8 cellular contexts compared by ENCODE assay signal in the genomic region with DNA sequence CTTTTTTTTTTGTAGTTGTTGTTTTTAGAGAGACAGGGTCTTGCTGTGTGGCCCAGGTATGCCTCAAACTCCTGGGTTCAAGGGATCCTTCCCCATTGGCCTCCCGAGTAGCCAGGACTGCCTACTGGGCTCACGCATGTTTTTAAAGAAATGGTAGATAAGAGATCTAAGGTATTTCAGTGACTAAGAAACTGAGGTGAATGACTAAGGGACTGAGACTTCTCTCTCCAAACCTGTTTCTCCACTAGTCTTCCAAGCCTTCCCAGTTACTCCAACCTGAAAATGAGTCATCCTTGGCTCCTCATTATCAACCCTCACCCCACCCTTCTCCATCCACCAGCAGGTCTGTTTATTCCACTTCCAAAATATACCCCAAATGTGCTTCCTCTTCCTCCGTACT. TPM values are rescaled to one million over a fixed set of nuclear protein-coding genes. Genes with fewer than 3 reads are reported as not detected.
A peak's percentile ranks its signal among the peaks of the same experiment; 100 is the strongest.
DNase-seq lines count a peak whose midpoint lies in the region; ATAC-seq, FAIRE-seq and TF ChIP-seq lines count a peak whose summit lies in the region.
"Not testable (repeated sequence)": the region's sequence is repeated elsewhere in the genome, so short reads cannot be mapped to it uniquely, and the experiment has no call there.
"Had no signal": no experiment of that assay in that cellular context is flagged by ENCODE, and none has a peak within 500 bp of the region (broad histone marks: within the 10 kb centered on the region; RNA-seq: fewer than 3 reads in every experiment).

No MANE protein-coding gene starts in this region.

- not testable (repeated sequence) for H3K36me3 Mint-ChIP-seq in HFFc6 (ENCODE audit: low read depth)
- H3K36me3 Mint-ChIP-seq in WTC11: peaks cover 11% of the 10 kb centered on the region

- BruUV-seq in PC-9 (replicated peaks; lab: Mats Ljungman, UMichigan): not testable (repeated sequence)

- H3K4me1 Mint-ChIP-seq in HFFc6 (ENCODE audit: low read depth): peaks cover 27% of the 10 kb centered on the region
- H3K4me1 Mint-ChIP-seq in WTC11: peaks cover 36% of the 10 kb centered on the region

- ATAC-seq in WTC11: not testable (repeated sequence)

- H3K27ac Mint-ChIP-seq in HFFc6: not testable (repeated sequence)
- peak overlapping the region; percentile 74 for H3K27ac Mint-ChIP-seq in WTC11

- not testable (repeated sequence) for H3K18ac ChIP-seq in trophoblast cell (ENCODE audit: low read length)

- CTCF ChIA-PET in PC-9 (lab: Charles Lee); WTC11 (lab: Charles Lee): not testable (repeated sequence)

- intact Hi-C loops in PC-9 (cut with micrococcal nuclease; ENCODE audit: unreplicated experiment): not testable (repeated sequence)

- not testable (repeated sequence) for H4K20me1 ChIP-seq in PC-9 (ENCODE audit: insufficient read depth); hepatocyte (ENCODE audit: insufficient read depth, poor library complexity, severe bottlenecking)

- H3K4me1 ChIP-seq in PC-9 (replicated peaks; ENCODE audit: insufficient read depth): peaks cover 43% of the 10 kb centered on the region
- not testable (repeated sequence) for H3K4me1 ChIP-seq in hepatocyte (ENCODE audit: insufficient read depth); trophoblast cell (ENCODE audit: control insufficient read depth in 1 of 2, insufficient read depth in 2 of 2, low read length in 2 of 2)

- not testable (repeated sequence) for FAIRE-seq in bronchial epithelial cell (lab: Jason Lieb, UNC)

- not testable (repeated sequence) for H3K79me2 ChIP-seq in PC-9 (ENCODE audit: low read depth); hepatocyte; trophoblast cell (ENCODE audit: control insufficient read depth, insufficient read depth, low read length, poor library complexity)

- H3K27me3 ChIP-seq in PC-9 (ENCODE audit: insufficient read depth, low read depth); bronchial epithelial cell (ENCODE audit: control insufficient read depth, insufficient read depth, low read length); hepatocyte; trophoblast cell (ENCODE audit: insufficient read depth, low read length): not testable (repeated sequence)

- not testable (repeated sequence) for H4K12ac ChIP-seq in trophoblast cell (ENCODE audit: low read depth, low read length)

- H3K36me3 ChIP-seq in PC-9 (ENCODE audit: low read depth); bronchial epithelial cell (ENCODE audit: control insufficient read depth, insufficient read depth, low read length); hepatocyte (replicated peaks; ENCODE audit: insufficient read depth, low read depth); trophoblast cell (ENCODE audit: control insufficient read depth in 1 of 2, insufficient read depth in 2 of 2, low read length in 2 of 2): not testable (repeated sequence)

- H3K9me2 ChIP-seq in PC-9 (ENCODE audit: insufficient read depth); hepatocyte (replicated peaks; ENCODE audit: insufficient read depth): not testable (repeated sequence)

- H3K27ac ChIP-seq in PC-9 (peak overlapping the region; percentile 71), hepatocyte (peak overlapping the region; percentile 82), trophoblast cell (ENCODE audit: low read depth, low read length) (peak overlapping the region; percentile 83)

- H3K4me3 Mint-ChIP-seq in HFFc6, WTC11: not testable (repeated sequence)

- H3K79me1 ChIP-seq in trophoblast cell (ENCODE audit: low read length): not testable (repeated sequence)

- H3K4ac ChIP-seq in trophoblast cell (ENCODE audit: low read depth, low read length): not testable (repeated sequence)

- peak overlapping the region; percentile 72 for H3K4me2 ChIP-seq in PC-9
- not testable (repeated sequence) for H3K4me2 ChIP-seq in hepatocyte
- H3K4me2 ChIP-seq in trophoblast cell (ENCODE audit: low read length): peak overlapping the region; percentile 27

- H3K9me3 ChIP-seq in PC-9 (ENCODE audit: insufficient read depth, low read depth); hepatocyte (ENCODE audit: low read depth); trophoblast cell (ENCODE audit: insufficient read depth, low read depth, low read length): not testable (repeated sequence)

- H3K23ac ChIP-seq in trophoblast cell (ENCODE audit: low read length): not testable (repeated sequence)

- H4K91ac ChIP-seq in trophoblast cell (ENCODE audit: low read depth, low read length): peak overlapping the region; percentile 80

- not testable (repeated sequence) for H2AK5ac ChIP-seq in trophoblast cell (ENCODE audit: low read length)

- WGBS in hepatocyte (ENCODE audit: low lambda C conversion rate, missing lambda C conversion rate): 41% methylated on average over 3 of the region's 3 CpGs
- no CpG with 5 or more reads among the region's 3 CpGs for WGBS in trophoblast cell (ENCODE audit: extremely low coverage, insufficient coverage, insufficient read length)

- POLR2A ChIA-PET in PC-9 (lab: Charles Lee; ENCODE audit: unreplicated experiment); WTC11 (lab: Charles Lee): not testable (repeated sequence)

- H2BK12ac ChIP-seq in trophoblast cell (ENCODE audit: low read length): not testable (repeated sequence)

- H3K9me3 Mint-ChIP-seq in HFFc6: not testable (repeated sequence)
- H3K9me3 Mint-ChIP-seq in WTC11: peaks cover 12% of the 10 kb centered on the region

- H3K27me3 Mint-ChIP-seq in HFFc6 (ENCODE audit: insufficient read depth): not testable (repeated sequence)
- H3K27me3 Mint-ChIP-seq in WTC11 (ENCODE audit: low read depth): peaks cover 23% of the 10 kb centered on the region

- H3K9ac ChIP-seq in trophoblast cell (ENCODE audit: low read length): not testable (repeated sequence)

- H3F3A ChIP-seq in PC-9 (ENCODE audit: insufficient read depth, low read depth): not testable (repeated sequence)

- peak overlapping the region; percentile 18; the same call in 1 of the 2 replicates for H3K4me3 ChIP-seq in PC-9
- H3K4me3 ChIP-seq in bronchial epithelial cell (ENCODE audit: low read depth, low read length); hepatocyte; trophoblast cell (ENCODE audit: low read depth, low read length): not testable (repeated sequence)

- H4K8ac ChIP-seq in trophoblast cell (ENCODE audit: low read depth, low read length): not testable (repeated sequence)

- not testable (repeated sequence) for H3K14ac ChIP-seq in trophoblast cell (ENCODE audit: low read length)

- H2BK120ac ChIP-seq in trophoblast cell (ENCODE audit: insufficient read depth, low read length, poor library complexity): not testable (repeated sequence)

- TF ChIP-seq CTCF in HFFc6 (IDR thresholded peaks at IDR 0.05); PC-9 (conservative IDR thresholded peaks at IDR 0.05); WTC11 (IDR thresholded peaks at IDR 0.05); bronchial epithelial cell (IDR thresholded peaks at IDR 0.05; ENCODE audit: insufficient read depth, low read length, severe bottlenecking); hepatocyte (IDR thresholded peaks at IDR 0.05; ENCODE audit: poor library complexity): not testable (repeated sequence)

- DNase-seq in Caki2 (ENCODE audit: low read depth): peak; percentile 74
- DNase-seq in HFFc6: peak; percentile 43
- DNase-seq in PC-9: peak; percentile 52 to 81
- not testable (repeated sequence) for DNase-seq in WTC11 (ENCODE audit: low spot score); hepatocyte (ENCODE audit: low spot score)
- peak; percentile 83 for DNase-seq in bronchial epithelial cell (ENCODE audit: low read depth)
- DNase-seq in trophoblast cell: peak; percentile 45 to 78

- not testable (repeated sequence) for H2AFZ ChIP-seq in PC-9; hepatocyte; trophoblast cell (ENCODE audit: insufficient read depth, low read length, poor library complexity)

- in situ Hi-C loops in Caki2 (cut with HindIII; ENCODE audit: low pct_unique_long_range_greater_than_20kb, low sequenced_read_pairs): not testable (repeated sequence)

- H2BK5ac ChIP-seq in trophoblast cell (ENCODE audit: low read depth, low read length, poor library complexity): not testable (repeated sequence)

RNA-seq across cellular contexts. Expression of a gene that starts 4.6 kb away (rescaled TPM):
- total RNA-seq in Caki2 (2014; rRNA removed; shearing (Covaris generic); ENCODE audit: low replicate concordance): 6.8 and 8.5 TPM in 2 replicates
- total RNA-seq in HFFc6 (2021; fragmentation: NEBNext Ultra II Directional; extraction: Animal tissue kit (Norgen Biotek cat#: 25700)): 1 to 10 TPM in 2 of 6 experiments, under 1 TPM in 4; 0.50 to 1.4 (median 0.88) TPM
- total RNA-seq in PC-9 (2021): 21.4 and 24.7 TPM in 2 replicates
- total RNA-seq in WTC11 (2021): 1.8 to 3.4 TPM (median 2.8 TPM) in 3 replicates
- 2.1 and 5.2 TPM in 2 replicates for total RNA-seq in bronchial epithelial cell
- 0.88 and 6.0 TPM in 2 replicates for total RNA-seq in hepatocyte
- 2.9 and 5.5 TPM in 2 replicates for polyA plus RNA-seq in hepatocyte
- polyA plus RNA-seq in trophoblast cell (2013): 12.6 and 13.7 TPM in 2 replicates
- polyA plus RNA-seq: CD8-positive, alpha-beta memory T cell had no signal

RNA-seq across cellular contexts. Expression of a gene that starts 19.9 kb away (rescaled TPM):
- total RNA-seq in Caki2 (2014; rRNA removed; shearing (Covaris generic); ENCODE audit: low replicate concordance): 45.3 and 48.9 TPM in 2 replicates
- total RNA-seq in HFFc6 (2021; fragmentation: NEBNext Ultra II Directional; extraction: Animal tissue kit (Norgen Biotek cat#: 25700)): 10 to 100 TPM; 18.6 to 22.4 (median 20.8) TPM
- 50.4 and 51.0 TPM in 2 replicates for total RNA-seq in PC-9 (2021)
- 22.7 to 28.0 TPM (median 25.6 TPM) in 3 replicates for total RNA-seq in WTC11 (2021)
- total RNA-seq in bronchial epithelial cell: 34.4 and 37.6 TPM in 2 replicates
- total RNA-seq in hepatocyte: 47.1 and 50.8 TPM in 2 replicates
- 35.8 and 40.6 TPM in 2 replicates for polyA plus RNA-seq in hepatocyte
- 50.0 and 50.2 TPM in 2 replicates for polyA plus RNA-seq in trophoblast cell (2013)
